8 cellular contexts compared by ENCODE assay signal in genomic region chr16:56450901-56451752, GRCh38.
DNase-seq lines count a peak whose midpoint lies in the region; ATAC-seq lines count a peak whose summit lies in the region.

Gene NUDT21 (minus strand): TSS chr16:56451332. CDS start chr16:56451202, 130 bp downstream.
Gene OGFOD1 (plus strand): TSS chr16:56451554. CDS start chr16:56451613, 59 bp downstream.

- ATAC-seq in GM19372 (IDR thresholded peaks at IDR 0.05; ENCODE audit: low read depth, unreplicated experiment) (peak; percentile 96), HG03558 (IDR thresholded peaks at IDR 0.05; ENCODE audit: extremely low read depth, unreplicated experiment) (peak; percentile 94)

- DNase-seq in C1 segment of cervical spinal cord (lab: John Stamatoyannopoulos, UW) (peak; percentile 57 to 99 (median 90)), NCI-H748 treated with DMSO at 0.1 percent for 48 hours (lab: John Stamatoyannopoulos, UW) (peak; percentile 91), dedifferentiated amniotic fluid mesenchymal stem cell (ENCODE audit: extremely low spot score) (peak; percentile 98), left kidney (ENCODE audit: low read depth, low spot score) (peak; percentile 99)
- peak; percentile 70 to 90 for DNase-seq in activated CD4-positive, alpha-beta T cell treated with anti-CD3 and anti-CD28 coated beads, Interleukin-2, amount 50 U/mL, for 24 hours (ENCODE audit: low read depth in 1 of 2, low spot score in 1 of 2)
- DNase-seq in stimulated activated CD4-positive, alpha-beta T cell treated with anti-CD3 and anti-CD28 coated beads, Interleukin-2, amount 100 ng/mL, for 24 hours: peak; percentile 88 to 91

Comparison
In these comparisons a context has a peak if more than half of its experiments do, and no peak if none do; other contexts are left out.
1. Peak in every context shown above with its lines: DNase-seq and ATAC-seq.